16 cellular contexts compared by ENCODE assay signal in the genomic region with DNA sequence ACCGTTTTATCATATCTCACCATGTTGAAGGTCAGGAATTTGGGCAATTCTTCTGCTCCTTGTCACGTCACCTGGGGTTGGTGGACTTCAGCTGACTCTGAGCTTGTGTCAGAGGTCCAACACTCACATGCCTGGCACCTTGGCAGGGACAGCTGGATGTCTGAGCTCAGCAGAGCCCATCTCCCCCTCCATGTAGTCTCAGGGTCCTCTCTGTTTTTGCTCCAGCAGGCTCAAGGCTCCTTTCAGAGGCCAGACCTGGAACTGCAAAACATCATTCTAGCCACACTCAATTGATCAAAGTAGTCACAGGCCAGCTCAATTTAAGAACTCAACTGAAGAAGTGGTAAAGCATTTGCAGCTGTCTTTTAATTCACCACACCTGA. TPM values are rescaled to one million over a fixed set of nuclear protein-coding genes. Genes with fewer than 3 reads are reported as not detected.
DNase-seq lines count a peak whose midpoint lies in the region; ATAC-seq and TF ChIP-seq lines count a peak whose summit lies in the region.
"Had no signal": no experiment of that assay in that cellular context is flagged by ENCODE, and none has a peak within 500 bp of the region (broad histone marks: within the 10 kb centered on the region; RNA-seq: fewer than 3 reads in every experiment).

No MANE protein-coding gene starts in this region.

- no peak for ATAC-seq in HG02885 (IDR thresholded peaks at IDR 0.05; ENCODE audit: poor library complexity, unreplicated experiment)
- ATAC-seq: activated T-helper 17 cell treated with anti-CD3 and anti-CD28 coated beads, Interleukin-2, amount 50 U/mL, for 72 hours; effector memory CD8-positive, alpha-beta T cell; left colon; naive thymus-derived CD4-positive, alpha-beta T cell had no signal

- H3K4me3 ChIP-seq in HEK293 (ENCODE audit: low read depth, low read length), result no peak overlapping the region
- no peak overlapping the region for H3K4me3 ChIP-seq in mesenchymal stem cell (ENCODE audit: insufficient read depth in 1 of 2, low read depth in 1 of 2, low read length in 2 of 2)

- TF ChIP-seq CTCF in GM12872 (IDR thresholded peaks at IDR 0.05; ENCODE audit: insufficient read depth, low read depth, low read length) (peak; percentile 38; the same call in 1 of the 3 replicates), HEK293 (tag by site-specific recombination; IDR thresholded peaks at IDR 0.05) (no peak), VCaP (conservative IDR thresholded peaks at IDR 0.05) (no peak; the same call in 1 of the 2 replicates)

- no peak overlapping the region for H4K8ac ChIP-seq in mesenchymal stem cell (ENCODE audit: low read length)

- H2AFZ ChIP-seq in mesenchymal stem cell (ENCODE audit: low read depth, low read length), result no peak overlapping the region

- no peak overlapping the region for H3K14ac ChIP-seq in mesenchymal stem cell (ENCODE audit: low read length in 2 of 2)

- no peak overlapping the region for H3K4ac ChIP-seq in mesenchymal stem cell (ENCODE audit: low read depth in 1 of 2, low read length in 2 of 2)

- H4K91ac ChIP-seq in mesenchymal stem cell (ENCODE audit: low read length), result no peak overlapping the region

- peak overlapping the region; percentile 46 for H2AK5ac ChIP-seq in mesenchymal stem cell (ENCODE audit: low read length, severe bottlenecking)

- DNase-seq in mesenchymal stem cell (no peak), mucosa of gallbladder (ENCODE audit: low spot score) (no peak), SIG-M5 (lab: John Stamatoyannopoulos, UW) (no peak), kidney glomerular epithelial cell (lab: John Stamatoyannopoulos, UW) (no peak)
- DNase-seq: activated CD4-positive, alpha-beta memory T cell treated with anti-CD3 and anti-CD28 coated beads for 36 hours; anterior cingulate cortex; C1 segment of cervical spinal cord; effector memory CD8-positive, alpha-beta T cell; left colon; naive thymus-derived CD4-positive, alpha-beta T cell; T1000 had no signal

- H2BK5ac ChIP-seq in mesenchymal stem cell (ENCODE audit: low read depth, low read length, poor library complexity, severe bottlenecking), result no peak overlapping the region

- CTCF ChIA-PET in HEK293 (lab: Yijun Ruan, JAX), result interaction anchor here (1.2 kb wide), 1 partner anchor 341 kb away, joined by 4 read pairs; no protein-coding TSS in a partner anchor

- no peak overlapping the region for H3K4me2 ChIP-seq in mesenchymal stem cell (ENCODE audit: low read length, poor library complexity, severe bottlenecking)

- H2BK120ac ChIP-seq in mesenchymal stem cell (ENCODE audit: low read depth, low read length), result no peak overlapping the region

- H3K4me1 ChIP-seq in HEK293 (ENCODE audit: control insufficient read depth, insufficient read depth, low read length) (peaks cover 3% of the 10 kb centered on the region), mesenchymal stem cell (ENCODE audit: control insufficient read depth, insufficient read depth, low read depth, low read length) (no peaks in the 10 kb centered on the region)

- no peak overlapping the region for H2BK15ac ChIP-seq in mesenchymal stem cell (ENCODE audit: low read depth, poor library complexity, severe bottlenecking)

- no peak overlapping the region for H3K9ac ChIP-seq in mesenchymal stem cell (ENCODE audit: low read length)

- H3K27ac ChIP-seq in HEK293 (ENCODE audit: extremely low read depth, low read depth, low read length) (no peak overlapping the region), VCaP (peak overlapping the region; percentile 47; the same call in 1 of the 2 replicates), mesenchymal stem cell (ENCODE audit: low read length, poor library complexity, severe bottlenecking) (no peak overlapping the region)

- no peak overlapping the region for H3K23ac ChIP-seq in mesenchymal stem cell (ENCODE audit: low read length in 2 of 2)

- no peak overlapping the region for H3K18ac ChIP-seq in mesenchymal stem cell (ENCODE audit: low read depth in 1 of 2, low read length in 2 of 2)

- WGBS in mesenchymal stem cell, result 90% methylated on average over 2 of the region's 2 CpGs

- no peaks in the 10 kb centered on the region for H3K9me3 ChIP-seq in HEK293 (ENCODE audit: control insufficient read depth, insufficient read depth, low read depth, low read length)
- H3K9me3 ChIP-seq in mesenchymal stem cell (ENCODE audit: control insufficient read depth, low read length), result no peaks in the 10 kb centered on the region

- peak overlapping the region in 1 of 2 experiments; percentile 49 for H2BK12ac ChIP-seq in mesenchymal stem cell (ENCODE audit: low read length in 2 of 2)

- H3K27me3 ChIP-seq in mesenchymal stem cell (ENCODE audit: control insufficient read depth in 1 of 2, insufficient read depth in 1 of 2, low read length in 2 of 2), result no peaks in the 10 kb centered on the region

- POLR2A ChIA-PET in HEK293 (lab: Yijun Ruan, JAX), result no interaction called here

- H3K36me3 ChIP-seq in HEK293 (ENCODE audit: control insufficient read depth in 2 of 2, insufficient read depth in 1 of 2, low read length in 2 of 2) (no peaks in the 10 kb centered on the region), mesenchymal stem cell (ENCODE audit: control insufficient read depth in 1 of 2, insufficient read depth in 2 of 2, low read depth in 1 of 2, low read length in 2 of 2) (no peaks in the 10 kb centered on the region)

- H3K79me1 ChIP-seq in mesenchymal stem cell (replicated peaks; ENCODE audit: low read length, poor library complexity, severe bottlenecking), result no peaks in the 10 kb centered on the region

TF ChIP-seq in HEK293, 187 proteins besides CTCF, POLR2A, EP300 and RAD21:
- TF ChIP-seq ZXDB (tag by site-specific recombination; IDR thresholded peaks at IDR 0.05), result no peak
- TF ChIP-seq ZNF133 (tag by site-specific recombination; IDR thresholded peaks at IDR 0.05), result peak; percentile 54; the same call in 1 of the 2 replicates
- TF ChIP-seq EGR2 (tag by site-specific recombination; IDR thresholded peaks at IDR 0.05; ENCODE audit: low read depth), result no peak
- TF ChIP-seq, protein P1, sequence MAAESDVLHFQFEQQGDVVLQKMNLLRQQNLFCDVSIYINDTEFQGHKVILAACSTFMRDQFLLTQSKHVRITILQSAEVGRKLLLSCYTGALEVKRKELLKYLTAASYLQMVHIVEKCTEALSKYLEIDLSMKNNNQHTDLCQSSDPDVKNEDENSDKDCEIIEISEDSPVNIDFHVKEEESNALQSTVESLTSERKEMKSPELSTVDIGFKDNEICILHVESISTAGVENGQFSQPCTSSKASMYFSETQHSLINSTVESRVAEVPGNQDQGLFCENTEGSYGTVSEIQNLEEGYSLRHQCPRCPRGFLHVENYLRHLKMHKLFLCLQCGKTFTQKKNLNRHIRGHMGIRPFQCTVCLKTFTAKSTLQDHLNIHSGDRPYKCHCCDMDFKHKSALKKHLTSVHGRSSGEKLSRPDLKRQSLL (tag by site-specific recombination; IDR thresholded peaks at IDR 0.05), result peak; percentile 84; the same call in 1 of the 2 replicates
TF ChIP-seq in HEK293: peak in this region for 2.

RNA-seq across cellular contexts. Expression of a gene that starts 45.4 kb away (rescaled TPM):
- 29.0 TPM for polyA plus RNA-seq in mesenchymal stem cell (2013, experiment 1 of 2)
- polyA plus RNA-seq in mesenchymal stem cell (2013, experiment 2 of 2), result 32.5 TPM
- total RNA-seq in mucosa of gallbladder, result 9.7 TPM
- total RNA-seq: activated CD4-positive, alpha-beta memory T cell treated with anti-CD3 and anti-CD28 coated beads for 36 hours; activated T-helper 17 cell treated with anti-CD3 and anti-CD28 coated beads, Interleukin-2, amount 50 U/mL, for 72 hours; naive thymus-derived CD4-positive, alpha-beta T cell had no signal
- polyA plus RNA-seq: naive thymus-derived CD4-positive, alpha-beta T cell had no signal
